ENCODE assay signal across 20 cellular contexts in the genomic region with DNA sequence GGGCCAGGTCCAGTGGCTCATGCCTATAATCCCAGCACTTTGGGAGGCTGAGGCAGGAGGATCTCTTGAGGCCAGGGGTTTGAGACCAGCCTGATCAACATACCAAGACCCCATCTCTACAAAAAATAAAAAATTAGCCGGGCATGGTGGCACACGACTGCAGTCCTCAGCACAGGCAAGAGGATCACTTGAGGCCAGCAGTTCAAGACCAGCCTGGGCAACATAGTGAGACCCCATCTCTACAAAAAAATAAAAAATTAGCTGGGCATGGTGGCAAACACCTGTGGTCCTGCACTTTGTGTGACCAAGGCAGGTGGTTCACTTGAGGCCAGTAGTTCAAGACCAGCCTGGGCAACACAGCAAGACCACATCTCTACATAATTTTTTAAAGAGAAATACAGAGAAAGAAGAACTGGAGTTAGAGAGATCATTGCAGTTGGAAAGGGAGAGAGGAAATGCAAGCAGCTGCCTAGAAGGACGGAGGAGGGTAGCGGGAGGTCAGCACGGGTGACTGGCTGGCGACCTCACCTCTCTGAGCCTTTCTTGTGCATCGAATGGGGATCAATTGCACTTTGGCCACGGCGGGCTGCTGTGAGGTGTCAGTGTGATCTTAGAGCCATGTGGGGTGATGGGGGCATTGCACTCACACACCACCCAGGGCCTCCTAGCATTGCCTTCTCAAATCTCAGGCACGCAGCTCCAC. TPM values are rescaled to one million over a fixed set of nuclear protein-coding genes. Genes with fewer than 3 reads are reported as not detected.
"Had no signal": no experiment of that assay in that cellular context is flagged by ENCODE, and none has a peak within 500 bp of the region (broad histone marks: within the 10 kb centered on the region; RNA-seq: fewer than 3 reads in every experiment).

No MANE protein-coding gene starts in this region.

- H3K4me3 ChIP-seq: gastroesophageal sphincter, ovary, sigmoid colon, tibial nerve, vagina had no signal

- H3K9me3 ChIP-seq: gastroesophageal sphincter, ovary, sigmoid colon, tibial nerve, vagina had no signal

- DNase-seq: activated CD4-positive, alpha-beta T cell treated with anti-CD3 and anti-CD28 coated beads, Interleukin-2, amount 50 U/mL, for 1 hour; activated CD8-positive, alpha-beta memory T cell treated with anti-CD3 and anti-CD28 coated beads, Interleukin-2, amount 50 U/mL, for 4 hours; activated naive CD4-positive, alpha-beta T cell treated with anti-CD3 and anti-CD28 coated beads for 36 hours; activated T-cell treated with anti-CD3 and anti-CD28 coated beads, Interleukin-2, amount 50 U/mL, for 4 hours; brain microvascular endothelial cell; cortex of kidney; effector CD4-positive, alpha-beta T cell; immature natural killer cell; ovary; sigmoid colon; stimulated activated CD4-positive, alpha-beta T cell treated with anti-CD3 and anti-CD28 coated beads, Interleukin-4, amount 100 ng/mL, for 24 hours; stimulated activated naive B cell treated with anti-CD40 and anti-IgM and Interleukin-4, amounts not matched to agents 10 μg/mL and 1 μg/mL and 100 μg/mL, for 72 hours had no signal

- H3K36me3 ChIP-seq: brain microvascular endothelial cell, ovary, sigmoid colon, vagina had no signal

- H3K4me3 Mint-ChIP-seq: activated naive CD4-positive, alpha-beta T cell treated with anti-CD3 and anti-CD28 coated beads for 36 hours; activated T-cell treated with anti-CD3 and anti-CD28 coated beads, Interleukin-2, amount 50 U/mL, for 4 hours; immature natural killer cell; memory B cell; stimulated activated naive B cell treated with anti-CD40 and anti-IgM and Interleukin-4, amounts not matched to agents 10 μg/mL and 1 μg/mL and 100 μg/mL, for 72 hours; T-helper 1 cell treated with Interleukin-12 subunit alpha and Interleukin-12 subunit beta and Interleukin-4 antibody, amounts not matched to agents 30 μg/mL and 1 μg/mL, for 36 hours had no signal

- H3K27ac Mint-ChIP-seq: activated naive CD4-positive, alpha-beta T cell treated with anti-CD3 and anti-CD28 coated beads for 36 hours; immature natural killer cell; memory B cell; stimulated activated naive B cell treated with anti-CD40 and anti-IgM and Interleukin-4, amounts not matched to agents 10 μg/mL and 1 μg/mL and 100 μg/mL, for 72 hours; T-helper 1 cell treated with Interleukin-12 subunit alpha and Interleukin-12 subunit beta and Interleukin-4 antibody, amounts not matched to agents 30 μg/mL and 1 μg/mL, for 36 hours had no signal

- H3K27ac ChIP-seq: brain microvascular endothelial cell, ovary, vagina had no signal

- H3K9me3 Mint-ChIP-seq: activated naive CD4-positive, alpha-beta T cell treated with anti-CD3 and anti-CD28 coated beads for 36 hours; activated T-cell treated with anti-CD3 and anti-CD28 coated beads, Interleukin-2, amount 50 U/mL, for 4 hours; immature natural killer cell; memory B cell; stimulated activated naive B cell treated with anti-CD40 and anti-IgM and Interleukin-4, amounts not matched to agents 10 μg/mL and 1 μg/mL and 100 μg/mL, for 72 hours; T-helper 1 cell treated with Interleukin-12 subunit alpha and Interleukin-12 subunit beta and Interleukin-4 antibody, amounts not matched to agents 30 μg/mL and 1 μg/mL, for 36 hours had no signal

- ATAC-seq: activated CD4-positive, CD25-positive, alpha-beta regulatory T cell treated with anti-CD3 and anti-CD28 coated beads, Interleukin-2, amount 50 U/mL, for 24 hours; activated T-cell treated with anti-CD3 and anti-CD28 coated beads, Interleukin-2, amount 50 U/mL, for 4 hours; gastroesophageal sphincter; stimulated activated naive B cell treated with anti-CD40 and anti-IgM and Interleukin-4, amounts not matched to agents 10 μg/mL and 1 μg/mL and 100 μg/mL, for 72 hours had no signal

- H3K27me3 ChIP-seq: ovary, tibial nerve, vagina had no signal

- H3K36me3 Mint-ChIP-seq: immature natural killer cell; memory B cell; stimulated activated naive B cell treated with anti-CD40 and anti-IgM and Interleukin-4, amounts not matched to agents 10 μg/mL and 1 μg/mL and 100 μg/mL, for 72 hours had no signal

- H3K4me1 Mint-ChIP-seq: immature natural killer cell; memory B cell; stimulated activated naive B cell treated with anti-CD40 and anti-IgM and Interleukin-4, amounts not matched to agents 10 μg/mL and 1 μg/mL and 100 μg/mL, for 72 hours had no signal

RNA-seq across cellular contexts. Expression of a gene that starts 13.9 kb away (rescaled TPM):
- total RNA-seq: activated naive CD4-positive, alpha-beta T cell treated with anti-CD3 and anti-CD28 coated beads for 36 hours; mononuclear cell had no signal
- polyA plus RNA-seq: immature natural killer cell had no signal

RNA-seq across cellular contexts. Expression of a gene that starts 45.1 kb away (rescaled TPM):
- total RNA-seq: activated naive CD4-positive, alpha-beta T cell treated with anti-CD3 and anti-CD28 coated beads for 36 hours; mononuclear cell; sigmoid colon; subcutaneous adipose tissue; tibial nerve had no signal
- polyA plus RNA-seq: immature natural killer cell had no signal
